Comparison of ENCODE assay signal across 31 cellular contexts in the genomic region with DNA sequence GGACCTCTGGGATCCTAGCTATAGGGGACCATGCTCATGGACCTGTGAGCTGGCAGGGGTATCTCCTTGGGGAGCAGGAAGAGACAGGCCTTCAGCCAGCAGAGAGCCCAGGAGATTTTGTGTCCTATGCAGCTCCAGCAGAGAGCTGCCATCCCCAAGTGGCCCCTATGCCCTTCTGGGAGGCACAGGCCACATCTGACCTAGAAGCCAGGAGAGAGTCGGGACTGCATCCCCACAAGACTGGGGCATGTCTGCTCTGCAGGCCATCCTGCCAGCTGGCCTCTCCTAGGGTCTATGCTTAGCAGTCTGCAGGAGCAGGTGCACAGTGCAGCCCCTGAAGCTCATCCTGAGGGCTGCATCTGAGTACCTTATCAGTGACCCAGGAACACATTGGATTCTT.
"Had no signal": no experiment of that assay in that cellular context is flagged by ENCODE, and none has a peak within 500 bp of the region (broad histone marks: within the 10 kb centered on the region; RNA-seq: fewer than 3 reads in every experiment).

No MANE protein-coding gene starts in this region.

- H3K27ac ChIP-seq: ovary, parathyroid adenoma, psoas muscle, right lobe of liver, skin epidermis, spleen, suprapubic skin, testis, tibial artery, transverse colon, upper lobe of right lung, uterus had no signal

- H3K27ac Mint-ChIP-seq: naive thymus-derived CD8-positive, alpha-beta T cell; natural killer cell treated with Interleukin-12 subunit alpha and Interleukin-12 subunit beta and Interleukin-15 and Interleukin-18, amount 100 ng/mL, for 72 hours; nephron progenitor cell; progenitor cell of endocrine pancreas; stimulated activated memory B cell treated with anti-CD40 and anti-IgM and Interleukin-4, amounts not matched to agents 10 μg/mL and 1 μg/mL and 100 μg/mL, for 72 hours; stimulated activated naive CD8-positive, alpha-beta T cell treated with anti-CD3 and anti-CD28 coated beads, Interleukin-15, amount 100 ng/mL, for 72 hours; type B pancreatic cell had no signal

- H2AFZ ChIP-seq: parathyroid adenoma had no signal

- DNase-seq: naive thymus-derived CD8-positive, alpha-beta T cell; nephron progenitor cell; occipital lobe; ovary; psoas muscle; right cardiac atrium; right lobe of liver; spleen; stimulated activated CD4-positive, alpha-beta T cell treated with anti-CD3 and anti-CD28 coated beads, Interleukin-12 subunit alpha, Interleukin-12 subunit beta, amount 100 ng/mL, for 4 hours; stimulated activated CD4-positive, alpha-beta T cell treated with anti-CD3 and anti-CD28 coated beads, Interleukin-1b, Interleukin-23, amount 100 ng/mL, for 48 hours; stimulated activated CD4-positive, alpha-beta T cell treated with anti-CD3 and anti-CD28 coated beads, Interleukin-4, amount 100 ng/mL, for 1 hour; stimulated activated CD4-positive, alpha-beta T cell treated with anti-CD3 and anti-CD28 coated beads, Interleukin-4, amount 100 ng/mL, for 4 hours; stimulated activated CD8-positive, alpha-beta memory T cell treated with anti-CD3 and anti-CD28 coated beads, Interleukin-4, amount 100 ng/mL, for 48 hours; stimulated activated naive CD4-positive, alpha-beta T cell; stimulated activated naive CD8-positive, alpha-beta T cell treated with anti-CD3 and anti-CD28 coated beads, Interleukin-15, amount 100 ng/mL, for 72 hours; stimulated activated naive CD8-positive, alpha-beta T cell treated with anti-CD3 and anti-CD28 coated beads, Interleukin-15, Interleukin-2, amounts not matched to agents 100 U/mL and 50 U/mL, for 24 hours; substantia nigra; testis; tibial artery; transverse colon; upper lobe of right lung; uterus had no signal

- H3K4me1 ChIP-seq: parathyroid adenoma, psoas muscle, right lobe of liver, spleen, suprapubic skin, testis, tibial artery, transverse colon, upper lobe of right lung, uterus had no signal

- H3K27me3 Mint-ChIP-seq: naive thymus-derived CD8-positive, alpha-beta T cell; natural killer cell treated with Interleukin-12 subunit alpha and Interleukin-12 subunit beta and Interleukin-15 and Interleukin-18, amount 100 ng/mL, for 72 hours; progenitor cell of endocrine pancreas; stimulated activated memory B cell treated with anti-CD40 and anti-IgM and Interleukin-4, amounts not matched to agents 10 μg/mL and 1 μg/mL and 100 μg/mL, for 72 hours; stimulated activated naive CD8-positive, alpha-beta T cell treated with anti-CD3 and anti-CD28 coated beads, Interleukin-15, amount 100 ng/mL, for 72 hours had no signal

- H3K36me3 Mint-ChIP-seq: stimulated activated memory B cell treated with anti-CD40 and anti-IgM and Interleukin-4, amounts not matched to agents 10 μg/mL and 1 μg/mL and 100 μg/mL, for 72 hours; type B pancreatic cell had no signal

- H3K4me3 Mint-ChIP-seq: naive thymus-derived CD8-positive, alpha-beta T cell; natural killer cell treated with Interleukin-12 subunit alpha and Interleukin-12 subunit beta and Interleukin-15 and Interleukin-18, amount 100 ng/mL, for 72 hours; nephron progenitor cell; neural crest cell; stimulated activated memory B cell treated with anti-CD40 and anti-IgM and Interleukin-4, amounts not matched to agents 10 μg/mL and 1 μg/mL and 100 μg/mL, for 72 hours; stimulated activated naive CD8-positive, alpha-beta T cell treated with anti-CD3 and anti-CD28 coated beads, Interleukin-15, amount 100 ng/mL, for 72 hours; type B pancreatic cell had no signal

- H3K27me3 ChIP-seq: ovary, right lobe of liver, spleen, suprapubic skin, testis, tibial artery, transverse colon, upper lobe of right lung, uterus had no signal

- H3K9ac ChIP-seq: parathyroid adenoma had no signal

- H3K9me3 ChIP-seq: ovary, testis, uterus had no signal

- H3K4me3 ChIP-seq: ovary, psoas muscle, right lobe of liver, skin epidermis, smooth muscle cell, spleen, suprapubic skin, testis, tibial artery, transverse colon, upper lobe of right lung, uterus had no signal

- H3K36me3 ChIP-seq: ovary, right lobe of liver, spleen, suprapubic skin, tibial artery, transverse colon, upper lobe of right lung, uterus had no signal

- H3K4me2 ChIP-seq: smooth muscle cell had no signal

- ATAC-seq: naive thymus-derived CD8-positive, alpha-beta T cell; natural killer cell treated with Interleukin-12 subunit alpha and Interleukin-12 subunit beta and Interleukin-15 and Interleukin-18, amount 100 ng/mL, for 72 hours; psoas muscle; right cardiac atrium; right lobe of liver; stimulated activated memory B cell treated with anti-CD40 and anti-IgM and Interleukin-4, amounts not matched to agents 10 μg/mL and 1 μg/mL and 100 μg/mL, for 72 hours; stimulated activated naive CD8-positive, alpha-beta T cell treated with anti-CD3 and anti-CD28 coated beads, Interleukin-15, amount 100 ng/mL, for 72 hours; stimulated activated naive CD8-positive, alpha-beta T cell treated with anti-CD3 and anti-CD28 coated beads, Interleukin-15, Interleukin-2, amounts not matched to agents 100 U/mL and 50 U/mL, for 24 hours; upper lobe of right lung had no signal

- H3K4me1 Mint-ChIP-seq: naive thymus-derived CD8-positive, alpha-beta T cell; nephron progenitor cell; neural crest cell; stimulated activated memory B cell treated with anti-CD40 and anti-IgM and Interleukin-4, amounts not matched to agents 10 μg/mL and 1 μg/mL and 100 μg/mL, for 72 hours; stimulated activated naive CD8-positive, alpha-beta T cell treated with anti-CD3 and anti-CD28 coated beads, Interleukin-15, amount 100 ng/mL, for 72 hours had no signal
